ENCODE assay signal across 18 cellular contexts in genomic region chr5:179777456-179777855, GRCh38.
"Had no signal": no experiment of that assay in that cellular context is flagged by ENCODE, and none has a peak within 500 bp of the region (broad histone marks: within the 10 kb centered on the region; RNA-seq: fewer than 3 reads in every experiment).

No MANE protein-coding gene starts in this region.

- DNase-seq: activated CD4-positive, alpha-beta T cell treated with anti-CD3 and anti-CD28 coated beads for 48 hours; activated CD4-positive, CD25-positive, alpha-beta regulatory T cell; activated CD8-positive, alpha-beta T cell treated with anti-CD3 and anti-CD28 coated beads for 36 hours; foreskin keratinocyte; hypothalamus; islet precursor cell; mammary epithelial cell; pancreas; right lobe of liver; small intestine; stimulated activated CD4-positive, alpha-beta T cell treated with anti-CD3 and anti-CD28 coated beads, Interleukin-4, amount 100 ng/mL, for 1 hour; T-helper 1 cell; T-helper 9 cell; thyroid gland had no signal

- H3K4me3 ChIP-seq: dorsolateral prefrontal cortex, pancreas, right lobe of liver, thyroid gland had no signal

- H3K27me3 ChIP-seq: dorsolateral prefrontal cortex, foreskin keratinocyte, pancreas, right lobe of liver, thyroid gland had no signal

- H3K9me3 ChIP-seq: pancreas, right lobe of liver, thyroid gland had no signal

- H3K4me3 Mint-ChIP-seq: activated CD8-positive, alpha-beta T cell treated with anti-CD3 and anti-CD28 coated beads for 36 hours; activated naive CD8-positive, alpha-beta T cell had no signal

- ATAC-seq: activated CD8-positive, alpha-beta T cell treated with anti-CD3 and anti-CD28 coated beads for 36 hours; foreskin keratinocyte; SK-N-SH treated with all-trans-retinoic acid at 6 μM for 48 hours had no signal

- H3K27ac Mint-ChIP-seq: activated naive CD8-positive, alpha-beta T cell had no signal

- H3K27me3 Mint-ChIP-seq: activated CD8-positive, alpha-beta T cell treated with anti-CD3 and anti-CD28 coated beads for 36 hours; activated naive CD8-positive, alpha-beta T cell had no signal

- H3K36me3 Mint-ChIP-seq: activated naive CD8-positive, alpha-beta T cell had no signal

- H3K27ac ChIP-seq: epithelial cell of prostate, foreskin keratinocyte, pancreas, right lobe of liver, thyroid gland had no signal

- H3K4me1 ChIP-seq: foreskin keratinocyte, pancreas, right lobe of liver, thyroid gland had no signal

- H3K9me3 Mint-ChIP-seq: activated CD8-positive, alpha-beta T cell treated with anti-CD3 and anti-CD28 coated beads for 36 hours had no signal
